ENCODE assay signal across 24 cellular contexts in the genomic region with DNA sequence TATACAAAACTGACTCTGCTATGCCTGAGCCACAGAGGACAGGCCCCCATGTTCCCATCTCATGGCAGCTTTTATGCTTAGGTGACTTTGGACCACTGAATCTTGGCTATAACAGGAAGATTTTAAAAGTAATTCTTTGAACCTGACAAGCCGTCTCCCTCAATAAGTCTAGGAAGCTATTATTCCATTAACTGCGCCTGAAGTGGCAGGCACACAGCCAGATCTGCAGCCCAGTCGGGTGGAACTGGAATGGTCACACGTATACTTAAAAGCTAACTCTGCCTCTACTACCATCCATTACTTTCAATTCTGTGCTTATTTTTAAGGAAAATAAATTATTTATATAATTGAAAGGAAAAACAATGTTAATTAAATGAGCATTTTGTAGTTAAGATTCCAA. TPM values are rescaled to one million over a fixed set of nuclear protein-coding genes. Genes with fewer than 3 reads are reported as not detected.
DNase-seq lines count a peak whose midpoint lies in the region; ATAC-seq, FAIRE-seq and TF ChIP-seq lines count a peak whose summit lies in the region.
"Had no signal": no experiment of that assay in that cellular context is flagged by ENCODE, and none has a peak within 500 bp of the region (broad histone marks: within the 10 kb centered on the region; RNA-seq: fewer than 3 reads in every experiment).

No MANE protein-coding gene starts in this region.

- no peak for FAIRE-seq in H54 (lab: Jason Lieb, UNC)
- FAIRE-seq: colon, pancreas had no signal

- peaks cover 19 to 34% of the 10 kb centered on the region in 2 donors for H3K4me1 ChIP-seq in thoracic aorta (ENCODE audit: control insufficient read depth in 1 of 2, low read depth in 2 of 2)
- H3K4me1 ChIP-seq: Caco-2, pancreas had no signal

- no peak for TF ChIP-seq CTCF in thoracic aorta (IDR thresholded peaks at IDR 0.05)

- ATAC-seq in thoracic aorta (ENCODE audit: insufficient number of reproducible peaks, low FRiP score, low read depth) = no peak
- no peak for ATAC-seq in HG03521 (IDR thresholded peaks at IDR 0.05; ENCODE audit: unreplicated experiment)
- ATAC-seq: activated CD4-positive, alpha-beta T cell treated with anti-CD3 and anti-CD28 coated beads for 36 hours; pancreas; right lobe of liver had no signal

- no peaks in the 10 kb centered on the region for H3K36me3 ChIP-seq in thoracic aorta
- H3K36me3 ChIP-seq: pancreas, right lobe of liver had no signal

- H3K9me3 ChIP-seq in thoracic aorta = no peaks in the 10 kb centered on the region
- H3K9me3 ChIP-seq: left ventricle myocardium inferior, pancreas, right lobe of liver had no signal

- DNase-seq in Daoy (ENCODE audit: low read depth) = peak; percentile 10
- peak; percentile 2 for DNase-seq in NCI-H1105 (lab: John Stamatoyannopoulos, UW)
- DNase-seq in glomerular visceral epithelial cell (ENCODE audit: extremely low spot score) = peak; percentile 68
- no peak for DNase-seq in thoracic aorta (ENCODE audit: low spot score)
- DNase-seq in stimulated activated naive CD4-positive, alpha-beta T cell (lab: John Stamatoyannopoulos, UW) = no peak
- no peak for DNase-seq in H54 (ENCODE audit: insufficient read length, low spot score)
- DNase-seq: activated CD4-positive, alpha-beta T cell treated with anti-CD3 and anti-CD28 coated beads for 36 hours; C1 segment of cervical spinal cord; Caco-2; effector CD8-positive, alpha-beta T cell; GF-D8; left ventricle myocardium inferior; mesenchymal stem cell; NCI-H1048; NCI-H187; NCI-H2227 treated with DMSO at 0.1 percent for 48 hours; NCI-H526; pancreas; right lobe of liver; SHP77; trophoblast cell had no signal

- no peaks in the 10 kb centered on the region for H3K27me3 ChIP-seq in thoracic aorta (replicated peaks; ENCODE audit: insufficient read depth)
- H3K27me3 ChIP-seq: pancreas, right lobe of liver had no signal

- no peak overlapping the region for H3K4me3 ChIP-seq in thoracic aorta
- H3K4me3 ChIP-seq: left ventricle myocardium inferior, pancreas, right lobe of liver had no signal

- no peak for TF ChIP-seq POLR2A in H54 (IDR thresholded peaks at IDR 0.05; ENCODE audit: low read depth, low read length)

- H3K27ac ChIP-seq in thoracic aorta = peak overlapping the region; percentile 62 to 66
- H3K27ac ChIP-seq: epithelial cell of prostate, left ventricle myocardium inferior, pancreas, right lobe of liver had no signal

RNA-seq across cellular contexts. Expression of a gene that starts 6.8 kb away (rescaled TPM):
- total RNA-seq in Daoy (2014; rRNA removed; shearing (Covaris generic)) = 24.6 and 27.9 TPM in 2 replicates
- 10 to 100 TPM; 29.6 to 51.4 TPM for total RNA-seq in thoracic aorta

RNA-seq across cellular contexts. Expression of a gene that starts 6.8 kb away (rescaled TPM):
- 34.8 and 49.4 TPM in 2 replicates for total RNA-seq in Daoy (2014; rRNA removed; shearing (Covaris generic))
- 10 to 100 TPM; 31.8 to 32.5 TPM for total RNA-seq in thoracic aorta

RNA-seq across cellular contexts. Expression of a gene that starts 57.0 kb away (rescaled TPM):
- total RNA-seq in Daoy (2014; rRNA removed; shearing (Covaris generic)) = 14.8 and 23.8 TPM in 2 replicates
- 10 to 100 TPM; 48.2 to 61.6 TPM for total RNA-seq in thoracic aorta

Comparison
In these comparisons a context has a peak if more than half of its experiments do, and no peak if none do; other contexts are left out.
1. DNase-seq: peak in Daoy (single experiment), NCI-H1105 (single experiment) and glomerular visceral epithelial cell (single experiment); none in thoracic aorta (single experiment), stimulated activated naive CD4-positive, alpha-beta T cell (0 of 6) and H54 (single experiment).